1 cellular context compared by ENCODE assay signal in genomic region chr5:55304584-55304983, GRCh38.
TF ChIP-seq lines count a peak whose summit lies in the region.

No MANE protein-coding gene starts in this region.

TF ChIP-seq in K562, 482 proteins besides CTCF, POLR2A, EP300 and RAD21 (continued from another document and continues in another):
- TF ChIP-seq TFAP4 (CRISPR knock-in tag; IDR thresholded peaks at IDR 0.05; ENCODE audit: borderline replicate concordance) (peak; percentile 71; the same call in 1 of the 2 replicates), NCOA1 (IDR thresholded peaks at IDR 0.05; ENCODE audit: low read depth) (0 out of 2 replicates have a peak, but pooled peaks have one; percentile 17), MCM7 (IDR thresholded peaks at IDR 0.05) (no peak), TAL1 (IDR thresholded peaks at IDR 0.05) (peak; percentile 84), KLF1 (tag; IDR thresholded peaks at IDR 0.05) (no peak), CCNT2 (IDR thresholded peaks at IDR 0.05; ENCODE audit: borderline replicate concordance, extremely low read depth, insufficient read length, low read depth, low read length) (no peak), L3MBTL2 (IDR thresholded peaks at IDR 0.05) (peak; percentile 43; the same call in 1 of the 2 replicates), JUNB (CRISPR knock-in tag; conservative IDR thresholded peaks at IDR 0.05) (no peak), MEIS2 (IDR thresholded peaks at IDR 0.05; ENCODE audit: partially characterized antibody) (peak; percentile 23), ZNF639 (CRISPR knock-in tag; conservative IDR thresholded peaks at IDR 0.05 in 1 of 2, IDR thresholded peaks at IDR 0.05 in 1 of 2) (no peak), KLF16 (IDR thresholded peaks at IDR 0.05) (peak; percentile 47; the same call in 1 of the 2 replicates), POLR2AphosphoS2 (IDR thresholded peaks at IDR 0.05; ENCODE audit: low read length) (no peak), RBM39 (optimal IDR thresholded peaks at IDR 0.05; ENCODE audit: low read depth, low read length) (no peak), ARID3B (CRISPR knock-in tag; IDR thresholded peaks at IDR 0.05; ENCODE audit: borderline replicate concordance) (no peak), CAMTA2 (CRISPR knock-in tag; conservative IDR thresholded peaks at IDR 0.05) (no peak), ZNF197 (CRISPR knock-in tag; IDR thresholded peaks at IDR 0.05; ENCODE audit: low read depth) (no peak), LARP7 (IDR thresholded peaks at IDR 0.05) (no peak), ZNF76 (CRISPR knock-in tag; IDR thresholded peaks at IDR 0.05; ENCODE audit: borderline replicate concordance) (no peak), ARID3A (IDR thresholded peaks at IDR 0.05; ENCODE audit: borderline replicate concordance, low read depth, low read length) (0 out of 2 replicates have a peak, but pooled peaks have one; percentile 48), ZNF384 (IDR thresholded peaks at IDR 0.05; ENCODE audit: low read depth, low read length) (peak; percentile 57; the same call in 1 of the 2 replicates), E2F1 (CRISPR knock-in tag; IDR thresholded peaks at IDR 0.05) (no peak), CREM (IDR thresholded peaks at IDR 0.05; ENCODE audit: low read depth) (peak; percentile 31; the same call in 1 of the 2 replicates), SETDB1 (IDR thresholded peaks at IDR 0.05; ENCODE audit: low read length) (no peak), HDGF (IDR thresholded peaks at IDR 0.05) (no peak), ZZZ3 (IDR thresholded peaks at IDR 0.05) (no peak), ATF3 (IDR thresholded peaks at IDR 0.05) (no peak), ATF3 (CRISPR knock-in tag; conservative IDR thresholded peaks at IDR 0.05) (no peak), CSDE1 (IDR thresholded peaks at IDR 0.05) (no peak), SAFB (IDR thresholded peaks at IDR 0.05; ENCODE audit: borderline replicate concordance, low read depth, low read length) (no peak), MYBL2 (IDR thresholded peaks at IDR 0.05; ENCODE audit: low read depth) (peak; percentile 54; the same call in 1 of the 2 replicates), MYBL2 (CRISPR knock-in tag; IDR thresholded peaks at IDR 0.05; ENCODE audit: borderline replicate concordance) (no peak), CEBPG (CRISPR knock-in tag; IDR thresholded peaks at IDR 0.05) (peak; percentile 63; the same call in 1 of the 2 replicates), CEBPG (tag; conservative IDR thresholded peaks at IDR 0.05 in 1 of 2, IDR thresholded peaks at IDR 0.05 in 1 of 2) (peak; percentile 40 to 48; a peak in 3 of 4 replicates), HMBOX1 (IDR thresholded peaks at IDR 0.05) (peak; percentile 66; the same call in 1 of the 2 replicates), RFX1 (IDR thresholded peaks at IDR 0.05) (no peak), MEF2A (IDR thresholded peaks at IDR 0.05; ENCODE audit: control insufficient read depth, low read depth, low read length) (no peak), PML (IDR thresholded peaks at IDR 0.05; ENCODE audit: low read length) (peak; percentile 72), SIN3A (IDR thresholded peaks at IDR 0.05; ENCODE audit: borderline replicate concordance in 2 of 2, control insufficient read depth in 1 of 2, low read depth in 2 of 2, low read length in 2 of 2) (peak; percentile 69 to 78; a peak in 2 of 4 replicates), LEF1 (IDR thresholded peaks at IDR 0.05) (0 out of 2 replicates have a peak, but pooled peaks have one; percentile 21), ZNF436 (CRISPR knock-in tag; IDR thresholded peaks at IDR 0.05) (no peak), TAF9B (IDR thresholded peaks at IDR 0.05; ENCODE audit: partially characterized antibody) (peak; percentile 20), ZNF354B (CRISPR knock-in tag; IDR thresholded peaks at IDR 0.05) (no peak), ZNF175 (CRISPR knock-in tag; IDR thresholded peaks at IDR 0.05; ENCODE audit: low read depth) (peak; percentile 82), FOS (IDR thresholded peaks at IDR 0.05; ENCODE audit: extremely low read depth, insufficient read length) (no peak), NUFIP1 (IDR thresholded peaks at IDR 0.05; ENCODE audit: partially characterized antibody) (no peak), DACH1 (IDR thresholded peaks at IDR 0.05; ENCODE audit: partially characterized antibody) (peak; percentile 86), HCFC1 (IDR thresholded peaks at IDR 0.05; ENCODE audit: low read depth, low read length) (no peak), MCM3 (IDR thresholded peaks at IDR 0.05) (no peak), ZNF511 (CRISPR knock-in tag; IDR thresholded peaks at IDR 0.05) (no peak), FOXK2 (conservative IDR thresholded peaks at IDR 0.05 in 1 of 2, IDR thresholded peaks at IDR 0.05 in 1 of 2; ENCODE audit: low read depth in 2 of 2) (0 out of 4 replicates have a peak, but pooled peaks of 1 of the 2 experiments have one; percentile 24), NFE2 (IDR thresholded peaks at IDR 0.05; ENCODE audit: low read depth) (no peak), NFIC (IDR thresholded peaks at IDR 0.05) (peak; percentile 36), STAT5A (IDR thresholded peaks at IDR 0.05; ENCODE audit: borderline replicate concordance, low read length) (peak; percentile 73; the same call in 1 of the 2 replicates), NELFE (IDR thresholded peaks at IDR 0.05; ENCODE audit: insufficient read depth, insufficient read length) (no peak), PCBP2 (IDR thresholded peaks at IDR 0.05; ENCODE audit: low read depth, low read length, poor library complexity, severe bottlenecking) (no peak), KDM5B (IDR thresholded peaks at IDR 0.05; ENCODE audit: insufficient replicate concordance, low read depth, low read length) (no peak), FOXK1 (CRISPR knock-in tag; IDR thresholded peaks at IDR 0.05; ENCODE audit: borderline replicate concordance) (no peak), TEAD4 (IDR thresholded peaks at IDR 0.05; ENCODE audit: low read length) (peak; percentile 89), TEAD4 (CRISPR knock-in tag; IDR thresholded peaks at IDR 0.05; ENCODE audit: borderline replicate concordance) (no peak), PREB (CRISPR knock-in tag; IDR thresholded peaks at IDR 0.05) (no peak), RBM25 (IDR thresholded peaks at IDR 0.05; ENCODE audit: low read depth, low read length, severe bottlenecking) (no peak), DPF2 (IDR thresholded peaks at IDR 0.05) (peak; percentile 85), CEBPB (tag; IDR thresholded peaks at IDR 0.05) (peak; percentile 85), SUPT5H (IDR thresholded peaks at IDR 0.05) (no peak), ZBTB9 (CRISPR knock-in tag; IDR thresholded peaks at IDR 0.05) (no peak), ZNF184 (CRISPR knock-in tag; IDR thresholded peaks at IDR 0.05) (no peak), ATF4 (CRISPR knock-in tag; IDR thresholded peaks at IDR 0.05) (no peak), MAFG (tag; conservative IDR thresholded peaks at IDR 0.05) (no peak)
